ENCODE assay signal across 14 cellular contexts in genomic region chr2:62112192-62112591, GRCh38.
DNase-seq lines count a peak whose midpoint lies in the region; ATAC-seq and TF ChIP-seq lines count a peak whose summit lies in the region.
"Had no signal": no experiment of that assay in that cellular context is flagged by ENCODE, and none has a peak within 500 bp of the region (broad histone marks: within the 10 kb centered on the region; RNA-seq: fewer than 3 reads in every experiment).

No MANE protein-coding gene starts in this region.

- no peak overlapping the region for H3K4me3 ChIP-seq in mammary epithelial cell (replicated peaks in 1 of 3; ENCODE audit: insufficient read depth in 1 of 3, low read depth in 2 of 3, low read length in 3 of 3)
- no peak overlapping the region for H3K4me3 ChIP-seq in suprapubic skin
- H3K4me3 ChIP-seq in smooth muscle cell, result no peak overlapping the region
- H3K4me3 ChIP-seq: lung had no signal

- H2AK5ac ChIP-seq in H9 (ENCODE audit: insufficient read length, low read length), result no peak overlapping the region

- dilution Hi-C loops in mammary epithelial cell (cut with HindIII; ENCODE audit: low sequenced_read_pairs), result no loop called here

- no peak overlapping the region for H3K18ac ChIP-seq in H9 (ENCODE audit: insufficient read length, low read depth, low read length)

- no peak for TF ChIP-seq CTCF in H9 (conservative IDR thresholded peaks at IDR 0.05)
- TF ChIP-seq CTCF in mammary epithelial cell (conservative IDR thresholded peaks at IDR 0.05 in 1 of 2, IDR thresholded peaks at IDR 0.05 in 1 of 2; ENCODE audit: extremely low read depth in 1 of 2, insufficient read depth in 1 of 2, low read depth in 1 of 2, low read length in 2 of 2), result no peak
- no peak for TF ChIP-seq CTCF in suprapubic skin (IDR thresholded peaks at IDR 0.05)
- TF ChIP-seq CTCF in smooth muscle cell (IDR thresholded peaks at IDR 0.05; ENCODE audit: borderline replicate concordance, insufficient read depth, poor library complexity, severe bottlenecking), result no peak

- H4K20me1 ChIP-seq in H9 (ENCODE audit: control insufficient read depth, insufficient read depth, insufficient read length) (no peaks in the 10 kb centered on the region), mammary epithelial cell (ENCODE audit: insufficient read depth, low read length) (no peaks in the 10 kb centered on the region), smooth muscle cell (ENCODE audit: low read depth) (no peaks in the 10 kb centered on the region)

- no peaks in the 10 kb centered on the region for H3K9me3 Mint-ChIP-seq in H9
- H3K9me3 Mint-ChIP-seq: activated naive CD4-positive, alpha-beta T cell treated with anti-CD3 and anti-CD28 coated beads, Interleukin-2, amount 50 U/mL, for 72 hours; CD8-positive, alpha-beta T cell; stimulated activated naive CD8-positive, alpha-beta T cell treated with anti-CD3 and anti-CD28 coated beads, Interleukin-15, amount 100 ng/mL, for 72 hours had no signal

- H3K27ac ChIP-seq in H9 (ENCODE audit: insufficient read length, low read depth, low read length), result no peak overlapping the region
- H3K27ac ChIP-seq in mammary epithelial cell (ENCODE audit: insufficient read depth, low read depth, low read length), result no peak overlapping the region
- peak overlapping the region; percentile 46 for H3K27ac ChIP-seq in suprapubic skin
- no peak overlapping the region for H3K27ac ChIP-seq in smooth muscle cell (ENCODE audit: low read depth)

- no peak overlapping the region for H2BK120ac ChIP-seq in H9 (ENCODE audit: low read depth, low read length, poor library complexity, severe bottlenecking)

- H3K27me3 ChIP-seq in H9 (ENCODE audit: insufficient read depth, low read length), result no peaks in the 10 kb centered on the region
- H3K27me3 ChIP-seq in mammary epithelial cell (ENCODE audit: insufficient read depth, low read length), result no peaks in the 10 kb centered on the region
- H3K27me3 ChIP-seq in suprapubic skin, result no peaks in the 10 kb centered on the region
- no peaks in the 10 kb centered on the region for H3K27me3 ChIP-seq in smooth muscle cell (ENCODE audit: low read depth)

- BruUV-seq in mammary epithelial cell (replicated peaks; lab: Mats Ljungman, UMichigan), result no TSS peak

- H3K4me1 ChIP-seq in H9 (ENCODE audit: insufficient read depth, low read length) (peaks cover 10% of the 10 kb centered on the region; the same call in 1 of the 2 replicates), mammary epithelial cell (ENCODE audit: insufficient read depth, low read length) (peaks cover 7% of the 10 kb centered on the region), suprapubic skin (peaks cover 15% of the 10 kb centered on the region), smooth muscle cell (ENCODE audit: low read depth) (peaks cover 5% of the 10 kb centered on the region)

- H3K36me3 Mint-ChIP-seq in H9 (ENCODE audit: insufficient read depth in 1 of 3, low read depth in 3 of 3), result no peaks in the 10 kb centered on the region
- H3K36me3 Mint-ChIP-seq: activated naive CD4-positive, alpha-beta T cell treated with anti-CD3 and anti-CD28 coated beads, Interleukin-2, amount 50 U/mL, for 72 hours had no signal

- H3K14ac ChIP-seq in H9 (ENCODE audit: insufficient read depth, low read length), result no peak overlapping the region

- H3K27me3 Mint-ChIP-seq in H9 (ENCODE audit: low read depth), result no peaks in the 10 kb centered on the region
- H3K27me3 Mint-ChIP-seq: stimulated activated naive CD8-positive, alpha-beta T cell treated with anti-CD3 and anti-CD28 coated beads, Interleukin-15, amount 100 ng/mL, for 72 hours had no signal

- no peak overlapping the region for H3K9ac ChIP-seq in H9 (ENCODE audit: extremely low read depth, insufficient read length, low read length)
- H3K9ac ChIP-seq in mammary epithelial cell (ENCODE audit: insufficient read depth, low read length), result no peak overlapping the region
- H3K9ac ChIP-seq in smooth muscle cell (ENCODE audit: low read depth), result no peak overlapping the region

- no peaks in the 10 kb centered on the region for H3F3A ChIP-seq in smooth muscle cell (ENCODE audit: low read depth)

- no peak overlapping the region for H3K23ac ChIP-seq in H9 (ENCODE audit: insufficient read length, low read depth, low read length)

- no peaks in the 10 kb centered on the region for H3K9me3 ChIP-seq in H9 (ENCODE audit: control insufficient read depth, low read depth, low read length)
- no peaks in the 10 kb centered on the region for H3K9me3 ChIP-seq in mammary epithelial cell (replicated peaks; ENCODE audit: insufficient read depth, low read length)
- H3K9me3 ChIP-seq in suprapubic skin, result no peaks in the 10 kb centered on the region
- no peaks in the 10 kb centered on the region for H3K9me3 ChIP-seq in smooth muscle cell (replicated peaks; ENCODE audit: low read depth)

- H2BK12ac ChIP-seq in H9 (ENCODE audit: insufficient read length, low read depth, low read length), result no peak overlapping the region

- H2BK5ac ChIP-seq in H9 (ENCODE audit: insufficient read length, low read length), result no peak overlapping the region

- DNase-seq in H9 (no peak), mammary epithelial cell (peak; percentile 52), medulla oblongata (ENCODE audit: extremely low spot score) (peak; percentile 51), suprapubic skin (ENCODE audit: low spot score in 2 of 2) (no peak), NCI-H510A treated with DMSO at 0.1 percent for 48 hours (lab: John Stamatoyannopoulos, UW) (no peak), posterior cingulate gyrus (no peak), smooth muscle cell (lab: John Stamatoyannopoulos, UW; ENCODE audit: unreplicated experiment) (no peak)
- DNase-seq: CD8-positive, alpha-beta T cell; NCI-H1105; NCI-H524 treated with DMSO at 0.1 percent for 48 hours; stimulated activated naive CD8-positive, alpha-beta T cell treated with anti-CD3 and anti-CD28 coated beads, Interleukin-15, amount 100 ng/mL, for 72 hours had no signal

- H2AFZ ChIP-seq in H9 (ENCODE audit: low read length) (no peak overlapping the region), mammary epithelial cell (ENCODE audit: low read depth, low read length) (peak overlapping the region; percentile 29), smooth muscle cell (ENCODE audit: low read depth) (no peak overlapping the region)

- TF ChIP-seq POLR2A in suprapubic skin (IDR thresholded peaks at IDR 0.05), result no peak

- peak overlapping the region in 2 of 3 experiments; percentile 86 to 88; a peak in 3 of 7 replicates for H3K27ac Mint-ChIP-seq in H9
- H3K27ac Mint-ChIP-seq: activated naive CD4-positive, alpha-beta T cell treated with anti-CD3 and anti-CD28 coated beads, Interleukin-2, amount 50 U/mL, for 72 hours; CD8-positive, alpha-beta T cell; stimulated activated naive CD8-positive, alpha-beta T cell treated with anti-CD3 and anti-CD28 coated beads, Interleukin-15, amount 100 ng/mL, for 72 hours had no signal

- in situ Hi-C loops in mammary epithelial cell (cut with MboI; ENCODE audit: low sequenced_read_pairs in 2 of 2), result no loop called here

- no peaks in the 10 kb centered on the region for H3K23me2 ChIP-seq in H9 (ENCODE audit: insufficient read length, low read depth, low read length, poor library complexity, severe bottlenecking)

- CTCF ChIA-PET in mammary epithelial cell (lab: Charles Lee; ENCODE audit: low non-redundant PET), result no interaction called here

- no CpG with 5 or more reads among the region's 2 CpGs for WGBS in H9 (ENCODE audit: extremely low coverage, insufficient read length, low lambda C conversion rate)
- WGBS in mammary epithelial cell (ENCODE audit: low coverage, missing lambda C conversion rate), result 16% methylated on average over 2 of the region's 2 CpGs
- 20% methylated on average over 2 of the region's 2 CpGs for WGBS in suprapubic skin
- WGBS in smooth muscle cell (ENCODE audit: low lambda C conversion rate), result 65% methylated on average over 2 of the region's 2 CpGs

- no peak for TF ChIP-seq EP300 in suprapubic skin (IDR thresholded peaks at IDR 0.05)

- no peak overlapping the region for H4K8ac ChIP-seq in H9 (replicated peaks; ENCODE audit: insufficient read length, low read depth, low read length)

- H3K4me3 Mint-ChIP-seq in H9, result no peak overlapping the region
- H3K4me3 Mint-ChIP-seq: CD8-positive, alpha-beta T cell; stimulated activated naive CD8-positive, alpha-beta T cell treated with anti-CD3 and anti-CD28 coated beads, Interleukin-15, amount 100 ng/mL, for 72 hours had no signal

- H2BK15ac ChIP-seq in H9 (ENCODE audit: low read depth, low read length), result no peak overlapping the region

- H3K79me2 ChIP-seq in H9 (ENCODE audit: insufficient read depth, low read length) (no peaks in the 10 kb centered on the region), mammary epithelial cell (ENCODE audit: insufficient read depth, low read length) (no peaks in the 10 kb centered on the region), smooth muscle cell (ENCODE audit: low read depth) (no peaks in the 10 kb centered on the region)

- no peak overlapping the region for H4K91ac ChIP-seq in H9 (ENCODE audit: insufficient read length, low read depth, low read length)

- H3K56ac ChIP-seq in H9 (ENCODE audit: insufficient read length, low read depth, low read length), result no peak overlapping the region

- H4K5ac ChIP-seq in H9 (ENCODE audit: insufficient read length, low read depth, low read length), result no peak overlapping the region

- H3K4ac ChIP-seq in H9 (ENCODE audit: low read depth, low read length), result no peak overlapping the region

- no peak for ATAC-seq in GM19455 (IDR thresholded peaks at IDR 0.05; ENCODE audit: unreplicated experiment)
- ATAC-seq: activated naive CD4-positive, alpha-beta T cell treated with anti-CD3 and anti-CD28 coated beads, Interleukin-2, amount 50 U/mL, for 72 hours; CD8-positive, alpha-beta T cell; stimulated activated naive CD8-positive, alpha-beta T cell treated with anti-CD3 and anti-CD28 coated beads, Interleukin-15, amount 100 ng/mL, for 72 hours had no signal

- no peak overlapping the region for H3K4me2 ChIP-seq in H9 (ENCODE audit: insufficient read depth, insufficient read length, low read length)
- H3K4me2 ChIP-seq in mammary epithelial cell (ENCODE audit: insufficient read depth, low read depth, low read length), result peak overlapping the region; percentile 22
- H3K4me2 ChIP-seq in smooth muscle cell, result no peak overlapping the region

- H2BK20ac ChIP-seq in H9 (ENCODE audit: low read depth, low read length, poor library complexity, severe bottlenecking), result no peak overlapping the region

- peaks cover 35 to 42% of the 10 kb centered on the region in 2 experiments for H3K4me1 Mint-ChIP-seq in H9
- H3K4me1 Mint-ChIP-seq: stimulated activated naive CD8-positive, alpha-beta T cell treated with anti-CD3 and anti-CD28 coated beads, Interleukin-15, amount 100 ng/mL, for 72 hours had no signal

- H3K36me3 ChIP-seq in mammary epithelial cell (ENCODE audit: insufficient read depth, low read length) (no peaks in the 10 kb centered on the region), suprapubic skin (no peaks in the 10 kb centered on the region), smooth muscle cell (ENCODE audit: low read depth) (no peaks in the 10 kb centered on the region)

- intact Hi-C loops in mammary epithelial cell (cut with micrococcal nuclease) (no loop called here), posterior cingulate gyrus (cut with DNase I) (no loop called here)

- H3T11ph ChIP-seq in H9 (ENCODE audit: low read length), result no peak overlapping the region

- no peaks in the 10 kb centered on the region for H3K79me1 ChIP-seq in H9 (ENCODE audit: insufficient read depth, low read depth, low read length, poor library complexity, severe bottlenecking)

Comparison
In these comparisons a context has a peak if more than half of its experiments do, and no peak if none do; other contexts are left out.
1. DNase-seq: peak in mammary epithelial cell (single experiment) and medulla oblongata (single experiment); none in H9 (single experiment), suprapubic skin (0 of 2), NCI-H510A treated with DMSO at 0.1 percent for 48 hours (single experiment), posterior cingulate gyrus (0 of 10) and smooth muscle cell (single experiment).